ENCODE assay signal across 11 cellular contexts in the genomic region with DNA sequence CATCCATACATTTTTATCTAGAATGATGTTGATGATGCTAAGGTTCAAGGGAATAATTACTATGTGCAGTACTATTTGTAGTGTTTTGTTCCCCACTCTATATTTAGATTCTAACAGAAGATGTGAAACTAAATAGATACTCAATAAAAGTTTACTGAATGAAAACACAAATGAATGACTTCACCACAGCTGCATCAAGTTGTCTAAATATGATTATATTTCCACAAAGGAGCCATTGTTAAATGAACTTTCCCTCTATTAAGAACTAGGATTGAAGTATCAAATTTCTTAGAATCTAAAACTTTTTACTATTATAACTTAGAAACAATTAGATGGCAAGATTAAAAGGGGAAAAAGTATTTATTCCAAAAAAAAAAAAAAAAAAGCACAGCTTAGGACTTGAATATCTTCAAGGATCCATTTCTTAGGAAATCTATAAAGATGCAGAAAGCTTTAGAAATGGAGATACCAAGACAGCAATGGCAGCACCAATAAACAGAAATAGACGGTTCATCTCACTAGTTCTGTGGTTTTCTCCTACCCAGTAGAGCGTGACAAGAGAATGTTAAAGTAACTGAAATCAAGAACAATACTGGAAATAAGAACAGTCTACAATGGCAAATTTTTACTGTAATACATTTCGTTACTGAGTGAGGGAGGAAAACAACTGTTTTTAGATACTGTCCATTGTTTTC.
DNase-seq lines count a peak whose midpoint lies in the region; ATAC-seq and TF ChIP-seq lines count a peak whose summit lies in the region.
"Had no signal": no experiment of that assay in that cellular context is flagged by ENCODE, and none has a peak within 500 bp of the region (broad histone marks: within the 10 kb centered on the region; RNA-seq: fewer than 3 reads in every experiment).

No MANE protein-coding gene starts in this region.

- no peaks in the 10 kb centered on the region for H4K20me1 ChIP-seq in PC-3 (ENCODE audit: low read length)

- H3K4me1 ChIP-seq in PC-3 (ENCODE audit: insufficient read depth, low read length): peaks cover 22% of the 10 kb centered on the region
- H3K4me1 ChIP-seq: upper lobe of right lung had no signal

- no peak overlapping the region for H2AFZ ChIP-seq in PC-3 (ENCODE audit: low read length)

- no peak for TF ChIP-seq CTCF in PC-3 (conservative IDR thresholded peaks at IDR 0.05; ENCODE audit: low read depth, low read length)

- no peaks in the 10 kb centered on the region for H3K79me2 ChIP-seq in PC-3 (ENCODE audit: low read length)

- CTCF ChIA-PET in PC-3 (lab: Charles Lee): no interaction called here

- H3K4me3 ChIP-seq in PC-3 (ENCODE audit: low read length): no peak overlapping the region
- H3K4me3 ChIP-seq: cardiac muscle cell, gastroesophageal sphincter, upper lobe of right lung had no signal

- no peaks in the 10 kb centered on the region for H3F3A ChIP-seq in PC-3 (ENCODE audit: low read length, unreplicated experiment)

- no peak overlapping the region for H3K27ac ChIP-seq in caudate nucleus (ENCODE audit: low read depth, low read length)
- H3K27ac ChIP-seq in PC-3 (ENCODE audit: low read length): no peak overlapping the region
- H3K27ac ChIP-seq: cardiac muscle cell, gastroesophageal sphincter, upper lobe of right lung had no signal

- BruUV-seq in PC-3 (replicated peaks; lab: Mats Ljungman, UMichigan): no TSS peak

- ATAC-seq in GM18517 (IDR thresholded peaks at IDR 0.05; ENCODE audit: unreplicated experiment) (peak; percentile 85), GM21515 (IDR thresholded peaks at IDR 0.05; ENCODE audit: unreplicated experiment) (peak; percentile 83), HG03139 (IDR thresholded peaks at IDR 0.05; ENCODE audit: unreplicated experiment) (peak; percentile 65), PC-3 (no peak)
- ATAC-seq: gastroesophageal sphincter, upper lobe of right lung had no signal

- no peaks in the 10 kb centered on the region for H3K9me2 ChIP-seq in PC-3 (replicated peaks; ENCODE audit: low read length)

- DNase-seq in germinal center (ENCODE audit: low spot score): peak; percentile 22
- DNase-seq in DMS79 (lab: John Stamatoyannopoulos, UW): no peak
- no peak for DNase-seq in caudate nucleus (lab: John Stamatoyannopoulos, UW)
- DNase-seq in PC-3: no peak
- no peak for DNase-seq in SIG-M5 (lab: John Stamatoyannopoulos, UW)
- DNase-seq: upper lobe of right lung had no signal

- intact Hi-C loops in PC-3 (cut with micrococcal nuclease): no loop called here

- H3K27me3 ChIP-seq in PC-3 (ENCODE audit: low read length): no peaks in the 10 kb centered on the region
- H3K27me3 ChIP-seq: upper lobe of right lung had no signal

- no peak overlapping the region for H3K4me2 ChIP-seq in PC-3 (ENCODE audit: low read length)

- H3K9ac ChIP-seq in PC-3 (ENCODE audit: low read length): no peak overlapping the region

- no peaks in the 10 kb centered on the region for H3K36me3 ChIP-seq in PC-3 (ENCODE audit: low read depth, low read length)
- H3K36me3 ChIP-seq: cardiac muscle cell, gastroesophageal sphincter, upper lobe of right lung had no signal

- POLR2A ChIA-PET in PC-3 (lab: Charles Lee; ENCODE audit: unreplicated experiment): no interaction called here

- H3K9me3 ChIP-seq in PC-3 (ENCODE audit: low read length): no peaks in the 10 kb centered on the region
- H3K9me3 ChIP-seq: gastroesophageal sphincter, upper lobe of right lung had no signal
